In the genomic region with DNA sequence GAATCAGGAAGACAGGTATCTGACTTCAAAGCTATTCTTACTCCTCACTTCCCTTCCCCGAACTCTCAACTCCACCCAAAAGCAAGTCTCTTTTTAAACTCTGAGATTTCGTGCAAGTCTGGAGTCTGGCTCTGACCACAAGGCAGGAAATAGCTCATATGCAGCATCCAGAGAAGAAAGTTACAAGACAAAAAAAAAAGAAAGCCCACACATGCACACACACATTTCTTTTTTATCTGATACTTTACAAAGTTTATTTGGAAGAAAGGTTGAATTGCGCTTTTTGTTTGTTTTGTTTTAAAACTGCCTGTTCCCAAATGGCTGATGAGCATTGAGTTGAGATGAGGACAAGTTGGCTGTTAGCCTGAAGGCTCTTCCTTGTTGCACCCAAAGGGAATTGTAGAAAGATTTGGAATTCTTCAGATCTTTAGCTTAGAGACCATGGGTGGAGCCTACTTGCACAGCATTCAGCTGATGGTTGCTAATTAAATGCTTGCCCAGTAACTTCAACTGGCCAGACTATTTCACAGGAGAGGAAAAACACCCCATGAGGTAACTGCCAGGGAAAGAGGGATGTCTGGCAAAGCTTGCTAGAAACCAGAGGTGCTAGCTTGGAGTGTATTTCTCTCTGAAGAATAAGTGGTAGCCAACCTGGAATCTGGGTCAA, we compare ENCODE assay signal across 8 cellular contexts.
A peak's percentile ranks its signal among the peaks of the same experiment; 100 is the strongest.
DNase-seq lines count a peak whose midpoint lies in the region; ATAC-seq and TF ChIP-seq lines count a peak whose summit lies in the region.

No MANE protein-coding gene starts in this region.

- no peak for TF ChIP-seq CTCF in foreskin fibroblast (IDR thresholded peaks at IDR 0.05; ENCODE audit: low read depth, low read length)

- peak; percentile 99 for ATAC-seq in HG03025 (IDR thresholded peaks at IDR 0.05; ENCODE audit: low FRiP score, unreplicated experiment)

- peak; percentile 5 to 9 for DNase-seq in stimulated activated CD4-positive, alpha-beta T cell treated with anti-CD3 and anti-CD28 coated beads, Interleukin-12 subunit alpha, Interleukin-12 subunit beta, amount 100 ng/mL, for 24 hours (ENCODE audit: low read depth in 2 of 2)
- DNase-seq in stimulated activated CD4-positive, alpha-beta T cell treated with anti-CD3 and anti-CD28 coated beads, Interleukin-12 subunit alpha, Interleukin-12 subunit beta, amount 100 ng/mL, for 4 hours: no peak
- DNase-seq in activated CD4-positive, alpha-beta T cell treated with anti-CD3 and anti-CD28 coated beads for 1 hour: peak; percentile 8
- DNase-seq in foreskin fibroblast (peak; percentile 75 to 87), NCI-H1417 treated with DMSO at 0.1 percent for 48 hours (lab: John Stamatoyannopoulos, UW) (no peak), cerebellar cortex (ENCODE audit: low spot score) (no peak)
- peak in 2 of 3 experiments; percentile 9 to 12 for DNase-seq in stimulated activated CD4-positive, alpha-beta T cell treated with anti-CD3 and anti-CD28 coated beads, TNF-alpha, amount 100 ng/mL, for 24 hours (ENCODE audit: low read depth in 3 of 3)

- no peak overlapping the region for H3K4me3 ChIP-seq in foreskin fibroblast (ENCODE audit: low read depth in 1 of 2, low read length in 2 of 2)

Comparison
In these comparisons a context has a peak if more than half of its experiments do, and no peak if none do; other contexts are left out.
1. DNase-seq: peak in stimulated activated CD4-positive, alpha-beta T cell treated with anti-CD3 and anti-CD28 coated beads, Interleukin-12 subunit alpha, Interleukin-12 subunit beta, amount 100 ng/mL, for 24 hours (2 of 2), activated CD4-positive, alpha-beta T cell treated with anti-CD3 and anti-CD28 coated beads for 1 hour (single experiment), foreskin fibroblast (2 of 2) and stimulated activated CD4-positive, alpha-beta T cell treated with anti-CD3 and anti-CD28 coated beads, TNF-alpha, amount 100 ng/mL, for 24 hours (2 of 3); none in stimulated activated CD4-positive, alpha-beta T cell treated with anti-CD3 and anti-CD28 coated beads, Interleukin-12 subunit alpha, Interleukin-12 subunit beta, amount 100 ng/mL, for 4 hours (single experiment), NCI-H1417 treated with DMSO at 0.1 percent for 48 hours (single experiment) and cerebellar cortex (single experiment).